1 cellular context compared by ENCODE assay signal in the genomic region with DNA sequence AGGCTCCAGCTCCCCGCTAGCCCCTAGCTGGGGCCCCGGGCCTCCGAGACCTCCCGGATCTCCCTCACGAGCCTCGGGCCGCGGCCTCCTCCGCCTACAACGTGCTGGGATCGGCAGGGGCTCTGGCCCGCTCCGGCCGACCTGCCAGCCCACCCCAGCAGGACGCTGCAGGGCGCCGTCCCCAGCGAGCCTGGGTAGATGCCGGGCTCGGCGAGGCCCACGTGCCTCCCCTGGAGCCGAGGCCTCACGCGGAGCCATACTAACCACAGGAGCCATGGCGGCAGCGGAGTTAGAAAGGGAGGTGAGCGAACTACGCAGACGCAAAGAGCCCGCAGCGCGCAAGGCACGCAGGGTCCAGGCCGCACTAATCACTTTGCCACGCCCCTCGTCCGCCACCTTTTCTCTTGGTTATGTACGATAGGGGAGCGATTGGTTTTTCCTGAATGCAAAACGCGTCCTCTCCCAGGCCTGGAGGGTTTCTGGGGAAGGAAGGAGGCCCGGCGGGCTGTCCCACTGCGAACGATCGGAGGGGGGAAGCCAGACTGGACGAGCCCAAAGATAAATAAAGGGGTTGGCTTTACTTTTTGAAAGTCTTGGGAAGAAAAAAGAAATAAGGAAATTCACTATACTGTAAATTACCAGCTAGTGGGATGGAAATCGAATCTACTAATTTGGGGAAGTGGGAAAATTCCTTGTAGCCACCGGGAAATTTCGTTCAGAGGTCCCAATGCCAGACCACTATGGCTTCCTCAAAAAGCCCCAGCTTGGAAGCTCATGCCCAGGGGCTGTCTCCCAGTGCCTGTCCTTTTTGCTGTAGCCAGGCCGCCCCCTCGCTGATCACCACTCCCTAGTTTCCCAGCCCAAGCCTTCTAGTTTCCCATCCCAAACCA.
TF ChIP-seq lines count a peak whose summit lies in the region.

RPL22 (minus strand) TSS at position 298 of the 890 bp plus-strand sequence; CDS start at position 276, 22 bp downstream.

TF ChIP-seq in HEK293, 187 proteins besides CTCF, POLR2A, EP300 and RAD21 (continued from another document and continues in another):
- peak; percentile 95 for TF ChIP-seq GLIS1 (tag by site-specific recombination; IDR thresholded peaks at IDR 0.05)
- TF ChIP-seq ZNF621 (tag by site-specific recombination; IDR thresholded peaks at IDR 0.05), result no peak
- TF ChIP-seq ZNF157 (tag by site-specific recombination; IDR thresholded peaks at IDR 0.05), result no peak
- TF ChIP-seq, protein P1, sequence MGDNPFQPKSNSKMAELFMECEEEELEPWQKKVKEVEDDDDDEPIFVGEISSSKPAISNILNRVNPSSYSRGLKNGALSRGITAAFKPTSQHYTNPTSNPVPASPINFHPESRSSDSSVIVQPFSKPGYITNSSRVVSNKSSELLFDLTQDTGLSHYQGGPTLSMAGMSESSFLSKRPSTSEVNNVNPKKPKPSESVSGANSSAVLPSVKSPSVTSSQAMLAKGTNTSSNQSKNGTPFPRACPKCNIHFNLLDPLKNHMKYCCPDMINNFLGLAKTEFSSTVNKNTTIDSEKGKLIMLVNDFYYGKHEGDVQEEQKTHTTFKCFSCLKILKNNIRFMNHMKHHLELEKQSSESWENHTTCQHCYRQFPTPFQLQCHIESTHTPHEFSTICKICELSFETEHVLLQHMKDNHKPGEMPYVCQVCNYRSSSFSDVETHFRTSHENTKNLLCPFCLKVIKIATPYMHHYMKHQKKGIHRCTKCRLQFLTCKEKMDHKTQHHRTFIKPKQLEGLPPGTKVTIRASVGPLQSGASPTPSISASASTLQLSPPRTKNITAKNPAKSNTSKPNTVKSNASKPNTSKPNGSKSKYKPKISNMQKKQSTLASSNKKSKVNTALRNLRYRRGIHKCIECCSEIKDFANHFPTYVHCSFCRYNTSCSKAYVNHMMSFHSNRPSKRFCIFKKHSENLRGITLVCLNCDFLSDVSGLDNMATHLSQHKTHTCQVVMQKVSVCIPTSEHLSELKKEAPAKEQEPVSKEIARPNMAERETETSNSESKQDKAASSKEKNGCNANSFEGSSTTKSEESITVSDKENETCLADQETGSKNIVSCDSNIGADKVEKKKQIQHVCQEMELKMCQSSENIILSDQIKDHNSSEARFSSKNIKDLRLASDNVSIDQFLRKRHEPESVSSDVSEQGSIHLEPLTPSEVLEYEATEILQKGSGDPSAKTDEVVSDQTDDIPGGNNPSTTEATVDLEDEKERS (tag by site-specific recombination; IDR thresholded peaks at IDR 0.05), result no peak
- peak; percentile 96 for TF ChIP-seq IKZF3 (tag by site-specific recombination; IDR thresholded peaks at IDR 0.05)
- TF ChIP-seq ZNF792 (tag by site-specific recombination; IDR thresholded peaks at IDR 0.05), result no peak
- TF ChIP-seq SP7 (tag by site-specific recombination; IDR thresholded peaks at IDR 0.05), result peak; percentile 78
- TF ChIP-seq KLF9 (tag by site-specific recombination; IDR thresholded peaks at IDR 0.05; ENCODE audit: low read depth), result peak; percentile 99
- TF ChIP-seq, protein P2, sequence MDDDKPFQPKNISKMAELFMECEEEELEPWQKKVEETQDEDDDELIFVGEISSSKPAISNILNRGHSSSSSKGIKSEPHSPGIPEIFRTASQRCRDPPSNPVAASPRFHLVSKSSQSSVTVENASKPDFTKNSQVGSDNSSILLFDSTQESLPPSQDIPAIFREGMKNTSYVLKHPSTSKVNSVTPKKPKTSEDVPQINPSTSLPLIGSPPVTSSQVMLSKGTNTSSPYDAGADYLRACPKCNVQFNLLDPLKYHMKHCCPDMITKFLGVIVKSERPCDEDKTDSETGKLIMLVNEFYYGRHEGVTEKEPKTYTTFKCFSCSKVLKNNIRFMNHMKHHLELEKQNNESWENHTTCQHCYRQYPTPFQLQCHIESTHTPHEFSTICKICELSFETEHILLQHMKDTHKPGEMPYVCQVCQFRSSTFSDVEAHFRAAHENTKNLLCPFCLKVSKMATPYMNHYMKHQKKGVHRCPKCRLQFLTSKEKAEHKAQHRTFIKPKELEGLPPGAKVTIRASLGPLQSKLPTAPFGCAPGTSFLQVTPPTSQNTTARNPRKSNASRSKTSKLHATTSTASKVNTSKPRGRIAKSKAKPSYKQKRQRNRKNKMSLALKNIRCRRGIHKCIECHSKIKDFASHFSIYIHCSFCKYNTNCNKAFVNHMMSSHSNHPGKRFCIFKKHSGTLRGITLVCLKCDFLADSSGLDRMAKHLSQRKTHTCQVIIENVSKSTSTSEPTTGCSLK (tag by site-specific recombination; IDR thresholded peaks at IDR 0.05), result no peak
- peak; percentile 100 for TF ChIP-seq ZIC2 (tag by site-specific recombination; IDR thresholded peaks at IDR 0.05)
- TF ChIP-seq, protein P3, sequence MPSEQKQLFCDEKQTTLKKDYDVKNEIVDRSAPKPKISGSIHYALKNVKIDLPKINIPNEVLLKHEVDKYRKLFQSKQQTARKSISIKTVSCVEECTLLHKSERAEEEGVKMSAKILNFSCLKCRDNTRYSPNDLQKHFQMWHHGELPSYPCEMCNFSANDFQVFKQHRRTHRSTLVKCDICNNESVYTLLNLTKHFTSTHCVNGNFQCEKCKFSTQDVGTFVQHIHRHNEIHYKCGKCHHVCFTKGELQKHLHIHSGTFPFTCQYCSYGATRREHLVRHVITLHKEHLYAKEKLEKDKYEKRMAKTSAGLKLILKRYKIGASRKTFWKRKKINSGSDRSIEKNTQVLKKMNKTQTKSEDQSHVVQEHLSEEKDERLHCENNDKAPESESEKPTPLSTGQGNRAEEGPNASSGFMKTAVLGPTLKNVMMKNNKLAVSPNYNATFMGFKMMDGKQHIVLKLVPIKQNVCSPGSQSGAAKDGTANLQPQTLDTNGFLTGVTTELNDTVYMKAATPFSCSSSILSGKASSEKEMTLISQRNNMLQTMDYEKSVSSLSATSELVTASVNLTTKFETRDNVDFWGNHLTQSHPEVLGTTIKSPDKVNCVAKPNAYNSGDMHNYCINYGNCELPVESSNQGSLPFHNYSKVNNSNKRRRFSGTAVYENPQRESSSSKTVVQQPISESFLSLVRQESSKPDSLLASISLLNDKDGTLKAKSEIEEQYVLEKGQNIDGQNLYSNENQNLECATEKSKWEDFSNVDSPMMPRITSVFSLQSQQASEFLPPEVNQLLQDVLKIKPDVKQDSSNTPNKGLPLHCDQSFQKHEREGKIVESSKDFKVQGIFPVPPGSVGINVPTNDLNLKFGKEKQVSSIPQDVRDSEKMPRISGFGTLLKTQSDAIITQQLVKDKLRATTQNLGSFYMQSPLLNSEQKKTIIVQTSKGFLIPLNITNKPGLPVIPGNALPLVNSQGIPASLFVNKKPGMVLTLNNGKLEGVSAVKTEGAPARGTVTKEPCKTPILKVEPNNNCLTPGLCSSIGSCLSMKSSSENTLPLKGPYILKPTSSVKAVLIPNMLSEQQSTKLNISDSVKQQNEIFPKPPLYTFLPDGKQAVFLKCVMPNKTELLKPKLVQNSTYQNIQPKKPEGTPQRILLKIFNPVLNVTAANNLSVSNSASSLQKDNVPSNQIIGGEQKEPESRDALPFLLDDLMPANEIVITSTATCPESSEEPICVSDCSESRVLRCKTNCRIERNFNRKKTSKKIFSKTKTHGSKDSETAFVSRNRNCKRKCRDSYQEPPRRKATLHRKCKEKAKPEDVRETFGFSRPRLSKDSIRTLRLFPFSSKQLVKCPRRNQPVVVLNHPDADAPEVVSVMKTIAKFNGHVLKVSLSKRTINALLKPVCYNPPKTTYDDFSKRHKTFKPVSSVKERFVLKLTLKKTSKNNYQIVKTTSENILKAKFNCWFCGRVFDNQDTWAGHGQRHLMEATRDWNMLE (tag by site-specific recombination; conservative IDR thresholded peaks at IDR 0.05; ENCODE audit: low read depth), result peak; percentile 61; the same call in 1 of the 2 replicates
- TF ChIP-seq YY2 (tag by site-specific recombination; IDR thresholded peaks at IDR 0.05), result peak; percentile 98
- no peak for TF ChIP-seq ZNF571 (tag by site-specific recombination; IDR thresholded peaks at IDR 0.05)
- TF ChIP-seq ZNF843 (tag by site-specific recombination; IDR thresholded peaks at IDR 0.05), result peak; percentile 13; the same call in 1 of the 2 replicates
- peak; percentile 42 for TF ChIP-seq ZFHX2 (tag by site-specific recombination; conservative IDR thresholded peaks at IDR 0.05)
- TF ChIP-seq ZSCAN18 (tag by site-specific recombination; IDR thresholded peaks at IDR 0.05), result no peak
- TF ChIP-seq ZBTB48 (tag by site-specific recombination; IDR thresholded peaks at IDR 0.05), result peak; percentile 98
- TF ChIP-seq REPIN1 (tag by site-specific recombination; IDR thresholded peaks at IDR 0.05; ENCODE audit: low read depth), result no peak
- no peak for TF ChIP-seq ZNF530 (tag by site-specific recombination; IDR thresholded peaks at IDR 0.05; ENCODE audit: low read depth)
- TF ChIP-seq ZNF266 (tag by site-specific recombination; IDR thresholded peaks at IDR 0.05; ENCODE audit: low read depth), result no peak
- 0 out of 2 replicates have a peak, but pooled peaks have one; percentile 13 for TF ChIP-seq ZNF37A (tag by site-specific recombination; IDR thresholded peaks at IDR 0.05)
- peak; percentile 31 for TF ChIP-seq FEZF1 (tag by site-specific recombination; IDR thresholded peaks at IDR 0.05)
- TF ChIP-seq, protein P4, sequence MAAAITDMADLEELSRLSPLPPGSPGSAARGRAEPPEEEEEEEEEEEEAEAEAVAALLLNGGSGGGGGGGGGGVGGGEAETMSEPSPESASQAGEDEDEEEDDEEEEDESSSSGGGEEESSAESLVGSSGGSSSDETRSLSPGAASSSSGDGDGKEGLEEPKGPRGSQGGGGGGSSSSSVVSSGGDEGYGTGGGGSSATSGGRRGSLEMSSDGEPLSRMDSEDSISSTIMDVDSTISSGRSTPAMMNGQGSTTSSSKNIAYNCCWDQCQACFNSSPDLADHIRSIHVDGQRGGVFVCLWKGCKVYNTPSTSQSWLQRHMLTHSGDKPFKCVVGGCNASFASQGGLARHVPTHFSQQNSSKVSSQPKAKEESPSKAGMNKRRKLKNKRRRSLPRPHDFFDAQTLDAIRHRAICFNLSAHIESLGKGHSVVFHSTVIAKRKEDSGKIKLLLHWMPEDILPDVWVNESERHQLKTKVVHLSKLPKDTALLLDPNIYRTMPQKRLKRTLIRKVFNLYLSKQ (tag by site-specific recombination; IDR thresholded peaks at IDR 0.05; ENCODE audit: borderline replicate concordance), result no peak
- peak; percentile 99 for TF ChIP-seq GLIS2 (tag by site-specific recombination; IDR thresholded peaks at IDR 0.05)
- no peak for TF ChIP-seq ZNF223 (tag by site-specific recombination; IDR thresholded peaks at IDR 0.05)
- TF ChIP-seq, protein P5, sequence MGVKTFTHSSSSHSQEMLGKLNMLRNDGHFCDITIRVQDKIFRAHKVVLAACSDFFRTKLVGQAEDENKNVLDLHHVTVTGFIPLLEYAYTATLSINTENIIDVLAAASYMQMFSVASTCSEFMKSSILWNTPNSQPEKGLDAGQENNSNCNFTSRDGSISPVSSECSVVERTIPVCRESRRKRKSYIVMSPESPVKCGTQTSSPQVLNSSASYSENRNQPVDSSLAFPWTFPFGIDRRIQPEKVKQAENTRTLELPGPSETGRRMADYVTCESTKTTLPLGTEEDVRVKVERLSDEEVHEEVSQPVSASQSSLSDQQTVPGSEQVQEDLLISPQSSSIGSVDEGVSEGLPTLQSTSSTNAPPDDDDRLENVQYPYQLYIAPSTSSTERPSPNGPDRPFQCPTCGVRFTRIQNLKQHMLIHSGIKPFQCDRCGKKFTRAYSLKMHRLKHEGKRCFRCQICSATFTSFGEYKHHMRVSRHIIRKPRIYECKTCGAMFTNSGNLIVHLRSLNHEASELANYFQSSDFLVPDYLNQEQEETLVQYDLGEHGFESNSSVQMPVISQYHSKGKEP (tag by site-specific recombination; IDR thresholded peaks at IDR 0.05), result peak; percentile 70; the same call in 1 of the 2 replicates
- TF ChIP-seq ZNF24 (tag by site-specific recombination; IDR thresholded peaks at IDR 0.05), result peak; percentile 35; the same call in 1 of the 2 replicates
- no peak for TF ChIP-seq ZNF658 (tag by site-specific recombination; IDR thresholded peaks at IDR 0.05)
- TF ChIP-seq, protein P6, sequence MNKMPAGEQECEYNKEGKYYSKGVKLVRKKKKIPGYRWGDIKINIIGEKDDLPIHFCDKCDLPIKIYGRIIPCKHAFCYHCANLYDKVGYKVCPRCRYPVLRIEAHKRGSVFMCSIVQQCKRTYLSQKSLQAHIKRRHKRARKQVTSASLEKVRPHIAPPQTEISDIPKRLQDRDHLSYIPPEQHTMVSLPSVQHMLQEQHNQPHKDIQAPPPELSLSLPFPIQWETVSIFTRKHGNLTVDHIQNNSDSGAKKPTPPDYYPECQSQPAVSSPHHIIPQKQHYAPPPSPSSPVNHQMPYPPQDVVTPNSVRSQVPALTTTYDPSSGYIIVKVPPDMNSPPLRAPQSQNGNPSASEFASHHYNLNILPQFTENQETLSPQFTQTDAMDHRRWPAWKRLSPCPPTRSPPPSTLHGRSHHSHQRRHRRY (tag by site-specific recombination; IDR thresholded peaks at IDR 0.05), result no peak
- TF ChIP-seq KLF1 (tag by site-specific recombination; IDR thresholded peaks at IDR 0.05), result peak; percentile 84
- peak; percentile 99 for TF ChIP-seq PRDM10 (tag by site-specific recombination; IDR thresholded peaks at IDR 0.05)
- no peak for TF ChIP-seq ZFP69B (tag by site-specific recombination; IDR thresholded peaks at IDR 0.05)
- TF ChIP-seq ZBTB20 (tag by site-specific recombination; IDR thresholded peaks at IDR 0.05), result peak; percentile 50; the same call in 1 of the 2 replicates
- peak; percentile 99 for TF ChIP-seq ZNF335 (tag by site-specific recombination; conservative IDR thresholded peaks at IDR 0.05)
